ENCODE assay signal across 12 cellular contexts in genomic region chr2:149365826-149366583, GRCh38. TPM values are rescaled to one million over a fixed set of nuclear protein-coding genes. Genes with fewer than 3 reads are reported as not detected.
A peak's percentile ranks its signal among the peaks of the same experiment; 100 is the strongest.
DNase-seq lines count a peak whose midpoint lies in the region; ATAC-seq and TF ChIP-seq lines count a peak whose summit lies in the region.
"Had no signal": no experiment of that assay in that cellular context is flagged by ENCODE, and none has a peak within 500 bp of the region (broad histone marks: within the 10 kb centered on the region; RNA-seq: fewer than 3 reads in every experiment).

No MANE protein-coding gene starts in this region.

- H3K27ac ChIP-seq in parathyroid adenoma, result peak overlapping the region; percentile 3
- H3K27ac ChIP-seq in aorta (ENCODE audit: low read depth in 1 of 2, low read length in 2 of 2), result no peak overlapping the region

- TF ChIP-seq CTCF in HFFc6 (IDR thresholded peaks at IDR 0.05) (no peak), epithelial cell of esophagus (IDR thresholded peaks at IDR 0.05; ENCODE audit: insufficient read depth, low read depth, low read length, missing control alignments) (no peak), parathyroid adenoma (IDR thresholded peaks at IDR 0.05) (no peak)

- ATAC-seq in HG03442 (IDR thresholded peaks at IDR 0.05; ENCODE audit: unreplicated experiment), result no peak
- no peak for ATAC-seq in GM19035 (IDR thresholded peaks at IDR 0.05; ENCODE audit: unreplicated experiment)
- no peak for ATAC-seq in GM19463 (IDR thresholded peaks at IDR 0.05; ENCODE audit: unreplicated experiment)
- no peak for ATAC-seq in aorta (ENCODE audit: low FRiP score)
- ATAC-seq: effector memory CD8-positive, alpha-beta T cell had no signal

- DNase-seq in HFFc6 (peak; percentile 25), NCI-H2196 (lab: John Stamatoyannopoulos, UW; ENCODE audit: unreplicated experiment) (peak; percentile 82), epithelial cell of esophagus (ENCODE audit: low read depth) (peak; percentile 89), aorta (no peak)
- DNase-seq: effector memory CD8-positive, alpha-beta T cell; left cardiac atrium; stimulated activated naive CD4-positive, alpha-beta T cell treated with Interleukin-2 at 50 U/mL for 16 hours had no signal

- peak overlapping the region; percentile 32 for H3K4me3 Mint-ChIP-seq in HFFc6
- H3K4me3 Mint-ChIP-seq: effector memory CD8-positive, alpha-beta T cell had no signal

- H3K27me3 ChIP-seq in parathyroid adenoma (ENCODE audit: control insufficient read depth, insufficient read depth, low read length) (no peaks in the 10 kb centered on the region), aorta (ENCODE audit: control insufficient read depth in 1 of 2, insufficient read depth in 2 of 2, low read length in 1 of 2) (no peaks in the 10 kb centered on the region)

- H3K36me3 ChIP-seq in parathyroid adenoma (ENCODE audit: control insufficient read depth, insufficient read depth, low read length) (no peaks in the 10 kb centered on the region), aorta (ENCODE audit: control insufficient read depth in 1 of 2, insufficient read depth in 2 of 2, low read length in 1 of 2) (no peaks in the 10 kb centered on the region)

- peak overlapping the region; percentile 43 for H2AFZ ChIP-seq in parathyroid adenoma

- H3K4me1 Mint-ChIP-seq in HFFc6 (ENCODE audit: low read depth), result peaks cover 55% of the 10 kb centered on the region

- peaks cover 6% of the 10 kb centered on the region; the same call in 1 of the 2 replicates for H3K27me3 Mint-ChIP-seq in HFFc6 (ENCODE audit: insufficient read depth)

- peak overlapping the region; percentile 27; the same call in 1 of the 2 replicates for H3K27ac Mint-ChIP-seq in HFFc6
- H3K27ac Mint-ChIP-seq: effector memory CD8-positive, alpha-beta T cell had no signal

- H3K9me3 Mint-ChIP-seq in HFFc6, result peaks cover 6% of the 10 kb centered on the region; the same call in 1 of the 2 replicates

- H3K9me3 ChIP-seq in parathyroid adenoma (ENCODE audit: control insufficient read depth, low read length), result no peaks in the 10 kb centered on the region
- peaks cover 9% of the 10 kb centered on the region for H3K9me3 ChIP-seq in aorta (ENCODE audit: control insufficient read depth, low read length)

- H3K4me3 ChIP-seq in epithelial cell of esophagus (ENCODE audit: low read length), result no peak overlapping the region
- H3K4me3 ChIP-seq in parathyroid adenoma (ENCODE audit: low read depth, low read length), result no peak overlapping the region
- H3K4me3 ChIP-seq in aorta (ENCODE audit: low read length in 2 of 2), result no peak overlapping the region

- 51 to 53% methylated on average over 5 of the region's 5 CpGs for WGBS in aorta, 2 donors

- H3K79me2 ChIP-seq in parathyroid adenoma, result no peaks in the 10 kb centered on the region

- H3K9ac ChIP-seq in parathyroid adenoma, result no peak overlapping the region

- peaks cover 34% of the 10 kb centered on the region for H3K36me3 Mint-ChIP-seq in HFFc6 (ENCODE audit: low read depth)

- intact Hi-C loops in aorta (cut with DNase I), result no loop called here

- peak overlapping the region; percentile 27 for H3K4me2 ChIP-seq in parathyroid adenoma (ENCODE audit: low read length)

- H3K4me1 ChIP-seq in parathyroid adenoma, result peaks cover 14% of the 10 kb centered on the region
- no peaks in the 10 kb centered on the region for H3K4me1 ChIP-seq in aorta (ENCODE audit: control insufficient read depth in 1 of 2, insufficient read depth in 2 of 2, low read length in 2 of 2)

RNA-seq across cellular contexts. Expression of gene LYPD6, which starts 35.6 kb away (rescaled TPM):
- 10 to 100 TPM; 16.7 to 29.4 (median 22.4) TPM for total RNA-seq in HFFc6 (2021; fragmentation: NEBNext Ultra II Directional; extraction: Animal tissue kit (Norgen Biotek cat#: 25700))
- total RNA-seq in aorta, result under 1 TPM; 0.23 to 0.42 TPM
- polyA plus RNA-seq in aorta, result under 1 TPM in 1 of 2 donors, not detected in 1; 0.25 TPM
- total RNA-seq: T-helper 2 cell treated with Interferon-gamma antibody and Interleukin-4, amounts not matched to agents 100 ng/mL and 5 ng/mL, for 36 hours had no signal

Comparison
In these comparisons a context has a peak if more than half of its experiments do, and no peak if none do; other contexts are left out.
1. DNase-seq: peak in HFFc6 (single experiment), NCI-H2196 (single experiment) and epithelial cell of esophagus (single experiment); none in aorta (0 of 2).
2. RNA of gene LYPD6, which starts 35.6 kb away (total RNA-seq): 16.7 to 29.4 TPM in HFFc6; 0.23 to 0.42 TPM in aorta; every median in the first group is over 10 times any median in the second.